1 cellular context compared by ENCODE assay signal in genomic region chr5:172766287-172767104, GRCh38.
TF ChIP-seq lines count a peak whose summit lies in the region.

No MANE protein-coding gene starts in this region.

TF ChIP-seq in SK-N-SH treated with all-trans-retinoic acid at 6 μM for 48 hours, 23 proteins besides CTCF, POLR2A, EP300 and RAD21 (continued from another document):
- peak; percentile 51 for TF ChIP-seq CREB5 (CRISPR knock-in tag; IDR thresholded peaks at IDR 0.05; ENCODE audit: low read depth)
- TF ChIP-seq ZFP30 (CRISPR knock-in tag; IDR thresholded peaks at IDR 0.05) = no peak
- no peak for TF ChIP-seq CSRNP3 (CRISPR knock-in tag; IDR thresholded peaks at IDR 0.05)
- TF ChIP-seq ZFP3 (CRISPR knock-in tag; IDR thresholded peaks at IDR 0.05) = 0 out of 2 replicates have a peak, but pooled peaks have one; percentile 59
- TF ChIP-seq ZNF565 (CRISPR knock-in tag; conservative IDR thresholded peaks at IDR 0.05; ENCODE audit: low read depth) = peak; percentile 40; the same call in 1 of the 2 replicates
